In genomic region chr10:77510294-77510693, GRCh38 we compare ENCODE assay signal across 14 cellular contexts.
DNase-seq lines count a peak whose midpoint lies in the region; ATAC-seq and TF ChIP-seq lines count a peak whose summit lies in the region.
"Had no signal": no experiment of that assay in that cellular context is flagged by ENCODE, and none has a peak within 500 bp of the region (broad histone marks: within the 10 kb centered on the region; RNA-seq: fewer than 3 reads in every experiment).

No MANE protein-coding gene starts in this region.

- no peaks in the 10 kb centered on the region for H3K9me3 Mint-ChIP-seq in HFFc6
- H3K9me3 Mint-ChIP-seq: H9 had no signal

- H3K14ac ChIP-seq in mesenchymal stem cell (ENCODE audit: low read length in 2 of 2), result no peak overlapping the region

- H3K27me3 Mint-ChIP-seq in HFFc6 (ENCODE audit: insufficient read depth), result peaks cover 7% of the 10 kb centered on the region

- H2AK5ac ChIP-seq in mesenchymal stem cell (ENCODE audit: low read length, severe bottlenecking), result peak overlapping the region; percentile 12

- H3K27me3 ChIP-seq in mesenchymal stem cell (ENCODE audit: control insufficient read depth in 1 of 2, insufficient read depth in 1 of 2, low read length in 2 of 2), result no peaks in the 10 kb centered on the region
- H3K27me3 ChIP-seq in stomach smooth muscle (ENCODE audit: control insufficient read depth in 1 of 2, insufficient read depth in 2 of 2, low read length in 2 of 2), result no peaks in the 10 kb centered on the region

- no peak for DNase-seq in HFFc6
- DNase-seq in mesenchymal stem cell, result no peak
- no peak for DNase-seq in NCI-H1092 treated with DMSO at 0.1 percent for 48 hours (lab: John Stamatoyannopoulos, UW)
- no peak for DNase-seq in NOMO-1 treated with DMSO at 0.1 percent for 48 hours (lab: John Stamatoyannopoulos, UW; ENCODE audit: unreplicated experiment)
- DNase-seq: Caco-2; CD8-positive, alpha-beta memory T cell; DND-41; GDM1; GOT3; H9 had no signal

- H3K4me2 ChIP-seq in mesenchymal stem cell (ENCODE audit: low read length, poor library complexity, severe bottlenecking), result no peak overlapping the region
- H3K4me2 ChIP-seq: A549 had no signal

- WGBS in mesenchymal stem cell, result 89% methylated on average over 2 of the region's 2 CpGs

- no peak for ATAC-seq in HG03108 (IDR thresholded peaks at IDR 0.05; ENCODE audit: unreplicated experiment)
- ATAC-seq: A549 had no signal

- H2BK120ac ChIP-seq in mesenchymal stem cell (ENCODE audit: low read depth, low read length), result no peak overlapping the region

- no peak overlapping the region for H2BK5ac ChIP-seq in mesenchymal stem cell (ENCODE audit: low read depth, low read length, poor library complexity, severe bottlenecking)

- H3K4ac ChIP-seq in mesenchymal stem cell (ENCODE audit: low read depth in 1 of 2, low read length in 2 of 2), result no peak overlapping the region

- peak overlapping the region in 1 of 2 experiments; percentile 9 for H2BK12ac ChIP-seq in mesenchymal stem cell (ENCODE audit: low read length in 2 of 2)

- no peak for TF ChIP-seq CTCF in 22Rv1 (IDR thresholded peaks at IDR 0.05)
- no peak for TF ChIP-seq CTCF in HFFc6 (IDR thresholded peaks at IDR 0.05)

- peak overlapping the region; percentile 4 for H4K8ac ChIP-seq in mesenchymal stem cell (ENCODE audit: low read length)

- H3K36me3 ChIP-seq in mesenchymal stem cell (ENCODE audit: control insufficient read depth in 1 of 2, insufficient read depth in 2 of 2, low read depth in 1 of 2, low read length in 2 of 2) (no peaks in the 10 kb centered on the region), stomach smooth muscle (ENCODE audit: control insufficient read depth in 2 of 2, insufficient read depth in 2 of 2, low read length in 2 of 2) (no peaks in the 10 kb centered on the region)

- peak overlapping the region; percentile 59 for H3K27ac ChIP-seq in 22Rv1
- no peak overlapping the region for H3K27ac ChIP-seq in mesenchymal stem cell (ENCODE audit: low read length, poor library complexity, severe bottlenecking)
- H3K27ac ChIP-seq in stomach smooth muscle (ENCODE audit: low read length), result peak overlapping the region; percentile 18

- no peak overlapping the region for H4K91ac ChIP-seq in mesenchymal stem cell (ENCODE audit: low read length)

- H3K4me1 Mint-ChIP-seq in HFFc6 (ENCODE audit: low read depth), result peaks cover 97% of the 10 kb centered on the region
- H3K4me1 Mint-ChIP-seq: CD8-positive, alpha-beta memory T cell had no signal

- peak overlapping the region; percentile 88 for H3K27ac Mint-ChIP-seq in HFFc6
- H3K27ac Mint-ChIP-seq: CD8-positive, alpha-beta memory T cell; H9 had no signal

- H3K79me1 ChIP-seq in mesenchymal stem cell (replicated peaks; ENCODE audit: low read length, poor library complexity, severe bottlenecking), result peaks cover 18% of the 10 kb centered on the region

- H3K4me1 ChIP-seq in mesenchymal stem cell (ENCODE audit: control insufficient read depth, insufficient read depth, low read depth, low read length), result peaks cover 29% of the 10 kb centered on the region
- H3K4me1 ChIP-seq in stomach smooth muscle (ENCODE audit: control insufficient read depth, insufficient read depth, low read length), result peaks cover 49% of the 10 kb centered on the region

- H3K4me3 ChIP-seq in mesenchymal stem cell (ENCODE audit: insufficient read depth in 1 of 2, low read depth in 1 of 2, low read length in 2 of 2) (no peak overlapping the region), stomach smooth muscle (ENCODE audit: low read length in 2 of 2) (no peak overlapping the region)
- H3K4me3 ChIP-seq: A549 had no signal

- H3K36me3 Mint-ChIP-seq in HFFc6 (ENCODE audit: low read depth), result 0 out of 2 replicates have a peak, but pooled peaks cover 3% of the 10 kb centered on the region
- H3K36me3 Mint-ChIP-seq: CD8-positive, alpha-beta memory T cell had no signal

- no peak overlapping the region for H2AFZ ChIP-seq in mesenchymal stem cell (ENCODE audit: low read depth, low read length)

- H3K4me3 Mint-ChIP-seq in HFFc6, result no peak overlapping the region
- H3K4me3 Mint-ChIP-seq: CD8-positive, alpha-beta memory T cell; H9 had no signal

- no peak overlapping the region for H3K23ac ChIP-seq in mesenchymal stem cell (ENCODE audit: low read length in 2 of 2)

- H2BK15ac ChIP-seq in mesenchymal stem cell (ENCODE audit: low read depth, poor library complexity, severe bottlenecking), result no peak overlapping the region

- no peak overlapping the region for H3K9ac ChIP-seq in mesenchymal stem cell (ENCODE audit: low read length)
- no peak overlapping the region for H3K9ac ChIP-seq in stomach smooth muscle (ENCODE audit: low read length in 2 of 2)

- no peak overlapping the region for H3K18ac ChIP-seq in mesenchymal stem cell (ENCODE audit: low read depth in 1 of 2, low read length in 2 of 2)

- H3K9me3 ChIP-seq in mesenchymal stem cell (ENCODE audit: control insufficient read depth, low read length), result no peaks in the 10 kb centered on the region
- H3K9me3 ChIP-seq in stomach smooth muscle (ENCODE audit: control insufficient read depth in 2 of 2, low read length in 2 of 2), result no peaks in the 10 kb centered on the region
- H3K9me3 ChIP-seq: A549, Caco-2 had no signal
